16 cellular contexts compared by ENCODE assay signal in genomic region chr1:160167580-160167979, GRCh38. TPM values are rescaled to one million over a fixed set of nuclear protein-coding genes. Genes with fewer than 3 reads are reported as not detected.
A peak's percentile ranks its signal among the peaks of the same experiment; 100 is the strongest.
DNase-seq lines count a peak whose midpoint lies in the region; ATAC-seq and TF ChIP-seq lines count a peak whose summit lies in the region.
"Had no signal": no experiment of that assay in that cellular context is flagged by ENCODE, and none has a peak within 500 bp of the region (broad histone marks: within the 10 kb centered on the region; RNA-seq: fewer than 3 reads in every experiment).

No MANE protein-coding gene starts in this region.

- no peak for TF ChIP-seq POLR2A in esophagus squamous epithelium (IDR thresholded peaks at IDR 0.05)

- no peaks in the 10 kb centered on the region for H3K79me1 ChIP-seq in H9 (ENCODE audit: insufficient read depth, low read depth, low read length, poor library complexity, severe bottlenecking)

- H3K4me1 ChIP-seq in H9 (ENCODE audit: insufficient read depth, low read length), result peaks cover 23% of the 10 kb centered on the region; the same call in 1 of the 2 replicates
- H3K4me1 ChIP-seq in SJCRH30, result peaks cover 18% of the 10 kb centered on the region
- H3K4me1 ChIP-seq in esophagus squamous epithelium, result no peaks in the 10 kb centered on the region
- H3K4me1 ChIP-seq: adrenal gland had no signal

- no peak overlapping the region for H3K56ac ChIP-seq in H9 (ENCODE audit: insufficient read length, low read depth, low read length)

- no peak overlapping the region for H3K14ac ChIP-seq in H9 (ENCODE audit: insufficient read depth, low read length)

- H4K91ac ChIP-seq in H9 (ENCODE audit: insufficient read length, low read depth, low read length), result no peak overlapping the region

- H4K8ac ChIP-seq in H9 (replicated peaks; ENCODE audit: insufficient read length, low read depth, low read length), result no peak overlapping the region

- H2AK5ac ChIP-seq in H9 (ENCODE audit: insufficient read length, low read length), result no peak overlapping the region

- H2BK5ac ChIP-seq in H9 (ENCODE audit: insufficient read length, low read length), result no peak overlapping the region

- no peak overlapping the region for H2AFZ ChIP-seq in H9 (ENCODE audit: low read length)

- no peak overlapping the region for H3T11ph ChIP-seq in H9 (ENCODE audit: low read length)

- H4K5ac ChIP-seq in H9 (ENCODE audit: insufficient read length, low read depth, low read length), result no peak overlapping the region

- no peak for ATAC-seq in omental fat pad (ENCODE audit: low FRiP score)

- no peaks in the 10 kb centered on the region; a peak in 1 of 7 replicates for H3K36me3 Mint-ChIP-seq in H9 (ENCODE audit: insufficient read depth in 1 of 3, low read depth in 3 of 3)
- H3K36me3 Mint-ChIP-seq: CD4-positive, CD25-positive, alpha-beta regulatory T cell had no signal

- peak; percentile 19 for DNase-seq in DMS79 (lab: John Stamatoyannopoulos, UW)
- no peak for DNase-seq in H9
- peak; percentile 77 to 85 for DNase-seq in SJCRH30
- DNase-seq in left kidney (ENCODE audit: low read depth, low spot score), result peak; percentile 62
- no peak for DNase-seq in omental fat pad (ENCODE audit: low spot score)
- no peak for DNase-seq in esophagus squamous epithelium (lab: John Stamatoyannopoulos, UW)
- no peak for DNase-seq in NCI-H1105 treated with DMSO at 0.1 percent for 48 hours (lab: John Stamatoyannopoulos, UW)
- DNase-seq: CD4-positive, CD25-positive, alpha-beta regulatory T cell; GDM1; midbrain; NCI-H1092 had no signal

- WGBS in H9 (ENCODE audit: extremely low coverage, insufficient read length, low lambda C conversion rate), result no CpG with 5 or more reads among the region's 6 CpGs
- WGBS in esophagus squamous epithelium, 2 donors, result 82% methylated on average over 6 of the region's 6 CpGs

- H3K4me2 ChIP-seq in H9 (ENCODE audit: insufficient read depth, insufficient read length, low read length), result no peak overlapping the region

- H3K27ac Mint-ChIP-seq in H9, result peak overlapping the region in 2 of 3 experiments; percentile 18 to 90; a peak in 2 of 7 replicates
- H3K27ac Mint-ChIP-seq: CD4-positive, CD25-positive, alpha-beta regulatory T cell had no signal

- peak; percentile 59 for TF ChIP-seq CTCF in H9 (conservative IDR thresholded peaks at IDR 0.05)
- no peak for TF ChIP-seq CTCF in omental fat pad (IDR thresholded peaks at IDR 0.05)
- TF ChIP-seq CTCF in esophagus squamous epithelium (IDR thresholded peaks at IDR 0.05), result no peak

- H3K4ac ChIP-seq in H9 (ENCODE audit: low read depth, low read length), result no peak overlapping the region

- no peaks in the 10 kb centered on the region for H3K79me2 ChIP-seq in H9 (ENCODE audit: insufficient read depth, low read length)

- no peaks in the 10 kb centered on the region for H3K27me3 ChIP-seq in H9 (ENCODE audit: insufficient read depth, low read length)
- no peaks in the 10 kb centered on the region for H3K27me3 ChIP-seq in SJCRH30
- peaks cover 0 to 26% (median 0%) of the 10 kb centered on the region in 4 donors for H3K27me3 ChIP-seq in esophagus squamous epithelium

- no peak overlapping the region for H2BK12ac ChIP-seq in H9 (ENCODE audit: insufficient read length, low read depth, low read length)

- H3K9me3 Mint-ChIP-seq in H9, result no peaks in the 10 kb centered on the region; a peak in 1 of 5 replicates
- H3K9me3 Mint-ChIP-seq: CD4-positive, CD25-positive, alpha-beta regulatory T cell had no signal

- H2BK120ac ChIP-seq in H9 (ENCODE audit: low read depth, low read length, poor library complexity, severe bottlenecking), result no peak overlapping the region

- no peak overlapping the region for H2BK20ac ChIP-seq in H9 (ENCODE audit: low read depth, low read length, poor library complexity, severe bottlenecking)

- peaks cover 52% of the 10 kb centered on the region for H3K27me3 Mint-ChIP-seq in H9 (ENCODE audit: low read depth)

- H3K18ac ChIP-seq in H9 (ENCODE audit: insufficient read length, low read depth, low read length), result no peak overlapping the region

- H4K20me1 ChIP-seq in H9 (ENCODE audit: control insufficient read depth, insufficient read depth, insufficient read length), result no peaks in the 10 kb centered on the region

- H3K23me2 ChIP-seq in H9 (ENCODE audit: insufficient read length, low read depth, low read length, poor library complexity, severe bottlenecking), result no peaks in the 10 kb centered on the region

- no peaks in the 10 kb centered on the region for H3K36me3 ChIP-seq in SJCRH30
- H3K36me3 ChIP-seq in esophagus squamous epithelium, result no peaks in the 10 kb centered on the region
- H3K36me3 ChIP-seq: adrenal gland had no signal

- H3K4me3 ChIP-seq in SJCRH30 (peak overlapping the region; percentile 4; the same call in 1 of the 2 replicates), esophagus squamous epithelium (no peak overlapping the region)
- H3K4me3 ChIP-seq: adrenal gland had no signal

- H3K9me3 ChIP-seq in H9 (ENCODE audit: control insufficient read depth, low read depth, low read length), result no peaks in the 10 kb centered on the region
- H3K9me3 ChIP-seq in SJCRH30 (replicated peaks), result no peaks in the 10 kb centered on the region
- H3K9me3 ChIP-seq in esophagus squamous epithelium, result no peaks in the 10 kb centered on the region
- H3K9me3 ChIP-seq: adrenal gland had no signal

- no peak overlapping the region for H3K4me3 Mint-ChIP-seq in H9
- H3K4me3 Mint-ChIP-seq: CD4-positive, CD25-positive, alpha-beta regulatory T cell had no signal

- no peak overlapping the region for H3K9ac ChIP-seq in H9 (ENCODE audit: extremely low read depth, insufficient read length, low read length)

- peaks cover 51 to 59% of the 10 kb centered on the region in 2 experiments for H3K4me1 Mint-ChIP-seq in H9

- no peak overlapping the region for H3K23ac ChIP-seq in H9 (ENCODE audit: insufficient read length, low read depth, low read length)

- no peak overlapping the region for H2BK15ac ChIP-seq in H9 (ENCODE audit: low read depth, low read length)

- no peak overlapping the region for H3K27ac ChIP-seq in H9 (ENCODE audit: insufficient read length, low read depth, low read length)
- H3K27ac ChIP-seq in SJCRH30, result peak overlapping the region; percentile 69
- H3K27ac ChIP-seq in esophagus squamous epithelium, result no peak overlapping the region
- H3K27ac ChIP-seq: adrenal gland had no signal

- intact Hi-C loops in esophagus squamous epithelium (cut with DNase I), result no loop called here

RNA-seq across cellular contexts. Expression of gene ATP1A4, which starts 16.2 kb away (rescaled TPM):
- 0.20 and 0.44 TPM in 2 replicates for total RNA-seq in H9 (2021)
- total RNA-seq in SJCRH30 (2014; rRNA removed; shearing (Covaris generic)), result not detected in 2 replicates
- 1 to 10 TPM in 1 of 4 donors, under 1 TPM in 1, not detected in 2; 0.47 to 1.6 TPM for total RNA-seq in omental fat pad
- 1 to 10 TPM in 1 of 4 donors, under 1 TPM in 1, not detected in 2; 0.19 to 1.8 TPM for total RNA-seq in esophagus squamous epithelium
- total RNA-seq: CD4-positive, CD25-positive, alpha-beta regulatory T cell; dermis microvascular lymphatic vessel endothelial cell; HT-29; NCI-H460; pulmonary artery endothelial cell had no signal

RNA-seq across cellular contexts. Expression of gene CASQ1, which starts 22.8 kb away (rescaled TPM):
- total RNA-seq in H9 (2021) (0.55 and 0.70 TPM in 2 replicates), omental fat pad (under 1 TPM in 2 of 4 donors, not detected in 2; 0.48 to 0.69 TPM), esophagus squamous epithelium (under 1 TPM in 1 of 4 donors, not detected in 3; 0.95 TPM)
- total RNA-seq in SJCRH30 (2014; rRNA removed; shearing (Covaris generic)), result 0.15 and 0.49 TPM in 2 replicates
- total RNA-seq: CD4-positive, CD25-positive, alpha-beta regulatory T cell; dermis microvascular lymphatic vessel endothelial cell; HT-29; NCI-H460; pulmonary artery endothelial cell had no signal

RNA-seq across cellular contexts. Expression of gene PEA15, which starts 37.6 kb away (rescaled TPM):
- total RNA-seq in H9 (2021), result 80.8 and 82.1 TPM in 2 replicates
- total RNA-seq in SJCRH30 (2014; rRNA removed; shearing (Covaris generic)), result 92.7 and 97.9 TPM in 2 replicates
- 100 to 1,000 TPM in 3 of 4 donors, 10 to 100 TPM in 1; 89.1 to 214 (median 153) TPM for total RNA-seq in omental fat pad
- 10 to 100 TPM; 39.1 to 86.0 (median 69.8) TPM for total RNA-seq in esophagus squamous epithelium

RNA-seq across cellular contexts. Expression of gene ATP1A2, which starts 52.0 kb away (rescaled TPM):
- 3.0 and 4.6 TPM in 2 replicates for total RNA-seq in H9 (2021)
- total RNA-seq in SJCRH30 (2014; rRNA removed; shearing (Covaris generic)), result 40.2 and 44.2 TPM in 2 replicates
- total RNA-seq in omental fat pad, result 10 to 100 TPM; 45.5 to 91.1 (median 76.3) TPM
- 10 to 100 TPM in 1 of 4 donors, 1 to 10 TPM in 3; 2.2 to 32.6 (median 5.3) TPM for total RNA-seq in esophagus squamous epithelium
- total RNA-seq: CD4-positive, CD25-positive, alpha-beta regulatory T cell; dermis microvascular lymphatic vessel endothelial cell; HT-29; pulmonary artery endothelial cell had no signal

Comparison
In these comparisons a context has a peak if more than half of its experiments do, and no peak if none do; other contexts are left out.
1. DNase-seq: peak in DMS79 (single experiment), SJCRH30 (2 of 2) and left kidney (single experiment); none in H9 (single experiment), omental fat pad (single experiment), esophagus squamous epithelium (single experiment) and NCI-H1105 treated with DMSO at 0.1 percent for 48 hours (single experiment).